ENCODE assay signal across 23 cellular contexts in the genomic region with DNA sequence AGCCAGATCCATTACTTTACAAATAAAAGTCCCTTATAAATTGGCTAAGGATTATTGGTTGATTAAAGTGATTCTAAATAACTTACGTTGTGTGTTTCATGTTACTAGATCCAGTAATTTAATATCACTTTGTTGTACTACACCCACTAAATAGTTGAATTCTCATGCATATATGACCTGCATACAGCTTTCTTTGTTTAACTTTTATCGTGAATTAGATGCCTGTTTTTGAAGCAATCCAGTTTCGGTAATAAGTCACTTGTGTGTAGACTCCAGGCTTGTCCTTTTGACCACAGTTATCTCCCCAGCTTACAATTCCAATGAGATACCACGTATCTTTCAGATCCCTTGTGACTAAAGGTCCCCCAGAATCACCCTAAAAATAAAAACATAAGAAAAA. TPM values are rescaled to one million over a fixed set of nuclear protein-coding genes. Genes with fewer than 3 reads are reported as not detected.
DNase-seq lines count a peak whose midpoint lies in the region; ATAC-seq, FAIRE-seq and TF ChIP-seq lines count a peak whose summit lies in the region.
"Had no signal": no experiment of that assay in that cellular context is flagged by ENCODE, and none has a peak within 500 bp of the region (broad histone marks: within the 10 kb centered on the region; RNA-seq: fewer than 3 reads in every experiment).

No MANE protein-coding gene starts in this region.

- H3K36me3 Mint-ChIP-seq in progenitor cell of endocrine pancreas (ENCODE audit: insufficient read depth) (peaks cover 3% of the 10 kb centered on the region), Calu3 (ENCODE audit: insufficient read depth, unreplicated experiment) (no peaks in the 10 kb centered on the region)
- H3K36me3 Mint-ChIP-seq: CD8-positive, alpha-beta T cell had no signal

- intact Hi-C loops in PC-3 (cut with micrococcal nuclease) (loop anchor here (2.0 kb wide), 1 partner anchor 164 kb away; no protein-coding TSS in a partner anchor), Calu3 (cut with micrococcal nuclease; ENCODE audit: unreplicated experiment) (loop anchor here (2.0 to 5.0 kb wide), 3 partner anchors 38 to 364 kb away; partner anchors contain the start of gene CENPC)

- no peaks in the 10 kb centered on the region for H4K20me1 ChIP-seq in PC-3 (ENCODE audit: low read length)
- H4K20me1 ChIP-seq: BLaER1 treated with 17β-estradiol and CSF1 and Interleukin-3, amounts not matched to agents 10 nM and 100 nM had no signal

- H3K27ac Mint-ChIP-seq in progenitor cell of endocrine pancreas (peak overlapping the region; percentile 79), Calu3 (ENCODE audit: unreplicated experiment) (no peak overlapping the region)
- H3K27ac Mint-ChIP-seq: B cell; CD8-positive, alpha-beta T cell had no signal

- H3K4me2 ChIP-seq in PC-3 (ENCODE audit: low read length), result 0 out of 2 replicates have a peak overlapping the region, but pooled peaks have one; percentile 10
- H3K4me2 ChIP-seq: BLaER1 treated with 17β-estradiol and CSF1 and Interleukin-3, amounts not matched to agents 10 nM and 100 nM had no signal

- H2AFZ ChIP-seq in PC-3 (ENCODE audit: low read length), result 0 out of 2 replicates have a peak overlapping the region, but pooled peaks have one; percentile 3

- H3K27ac ChIP-seq in HUES48 (ENCODE audit: low read depth, low read length) (peak overlapping the region; percentile 28), PC-3 (ENCODE audit: low read length) (no peak overlapping the region)
- H3K27ac ChIP-seq: BLaER1 treated with 17β-estradiol and CSF1 and Interleukin-3, amounts not matched to agents 10 nM and 100 nM had no signal

- no peaks in the 10 kb centered on the region for H3K4me1 ChIP-seq in HUES48 (ENCODE audit: control insufficient read depth, insufficient read depth, low read length)
- H3K4me1 ChIP-seq in PC-3 (ENCODE audit: insufficient read depth, low read length), result no peaks in the 10 kb centered on the region
- H3K4me1 ChIP-seq: BLaER1 treated with 17β-estradiol and CSF1 and Interleukin-3, amounts not matched to agents 10 nM and 100 nM had no signal

- no peaks in the 10 kb centered on the region for H3K79me2 ChIP-seq in PC-3 (ENCODE audit: low read length)

- H3F3A ChIP-seq in PC-3 (ENCODE audit: low read length, unreplicated experiment), result no peaks in the 10 kb centered on the region

- DNase-seq in D721Med (ENCODE audit: insufficient read length, low spot score) (no peak), PC-3 (no peak), progenitor cell of endocrine pancreas (ENCODE audit: low spot score, unreplicated experiment) (no peak), globus pallidus (ENCODE audit: low spot score) (no peak), Calu3 (no peak)
- DNase-seq: CD8-positive, alpha-beta T cell; COR-L47; DMS153; DMS79; GDM1; HCEC 1CT; IMR-90; KBM-7 had no signal

- BruUV-seq in PC-3 (replicated peaks; lab: Mats Ljungman, UMichigan), result no TSS peak
- no TSS peak for BruUV-seq in Calu3 (replicated peaks; lab: Mats Ljungman, UMichigan)

- H3K4me3 ChIP-seq in HUES48 (ENCODE audit: low read depth, low read length), result no peak overlapping the region
- no peak overlapping the region for H3K4me3 ChIP-seq in PC-3 (ENCODE audit: low read length)
- H3K4me3 ChIP-seq: BLaER1 treated with 17β-estradiol and CSF1 and Interleukin-3, amounts not matched to agents 10 nM and 100 nM had no signal

- H3K9me3 Mint-ChIP-seq in progenitor cell of endocrine pancreas (ENCODE audit: low read depth), result peaks cover 18% of the 10 kb centered on the region
- no peaks in the 10 kb centered on the region for H3K9me3 Mint-ChIP-seq in Calu3 (ENCODE audit: low read depth, unreplicated experiment)
- H3K9me3 Mint-ChIP-seq: CD8-positive, alpha-beta T cell had no signal

- H3K27me3 ChIP-seq in HUES48 (ENCODE audit: control insufficient read depth, insufficient read depth, low read length) (no peaks in the 10 kb centered on the region), PC-3 (ENCODE audit: low read length) (no peaks in the 10 kb centered on the region)
- H3K27me3 ChIP-seq: BLaER1 treated with 17β-estradiol and CSF1 and Interleukin-3, amounts not matched to agents 10 nM and 100 nM had no signal

- FAIRE-seq in D721Med (lab: Jason Lieb, UNC), result peak; percentile 51
- FAIRE-seq: GM12892, GM18507, H54 had no signal

- POLR2A ChIA-PET in PC-3 (lab: Charles Lee; ENCODE audit: unreplicated experiment), result interaction anchor here (0.5 kb wide), 1 partner anchor 10 kb away, joined by 3 read pairs; no protein-coding TSS in a partner anchor

- TF ChIP-seq CTCF in D721Med (IDR thresholded peaks at IDR 0.05; ENCODE audit: insufficient read depth, missing control alignments) (no peak), PC-3 (conservative IDR thresholded peaks at IDR 0.05; ENCODE audit: low read depth, low read length) (no peak), progenitor cell of endocrine pancreas (IDR thresholded peaks at IDR 0.05; ENCODE audit: unreplicated experiment) (no peak), Calu3 (IDR thresholded peaks at IDR 0.05; ENCODE audit: unreplicated experiment) (no peak)

- H3K9me3 ChIP-seq in HUES48 (ENCODE audit: control insufficient read depth, insufficient read depth, low read length) (no peaks in the 10 kb centered on the region), PC-3 (ENCODE audit: low read length) (no peaks in the 10 kb centered on the region)

- H3K9me2 ChIP-seq in PC-3 (replicated peaks; ENCODE audit: low read length), result no peaks in the 10 kb centered on the region

- H3K4me1 Mint-ChIP-seq in progenitor cell of endocrine pancreas (ENCODE audit: low read depth), result peaks cover 14% of the 10 kb centered on the region
- H3K4me1 Mint-ChIP-seq in Calu3 (ENCODE audit: low read depth, unreplicated experiment), result no peaks in the 10 kb centered on the region
- H3K4me1 Mint-ChIP-seq: B cell had no signal

- CTCF ChIA-PET in PC-3 (lab: Charles Lee), result interaction anchor here (0.5 to 0.6 kb wide), 3 partner anchors 25 to 59 kb away, joined by 3 read pairs; no protein-coding TSS in a partner anchor
- CTCF ChIA-PET in Calu3 (lab: Charles Lee), result no interaction called here

- ATAC-seq in PC-3 (no peak), GM18861 (IDR thresholded peaks at IDR 0.05; ENCODE audit: unreplicated experiment) (no peak)
- ATAC-seq: CD8-positive, alpha-beta T cell had no signal

- H3K27me3 Mint-ChIP-seq in progenitor cell of endocrine pancreas, result no peaks in the 10 kb centered on the region
- H3K27me3 Mint-ChIP-seq in Calu3 (ENCODE audit: unreplicated experiment), result no peaks in the 10 kb centered on the region

- H3K4me3 Mint-ChIP-seq in progenitor cell of endocrine pancreas (ENCODE audit: low read depth) (no peak overlapping the region), Calu3 (ENCODE audit: low read depth, unreplicated experiment) (no peak overlapping the region)
- H3K4me3 Mint-ChIP-seq: B cell; CD8-positive, alpha-beta T cell had no signal

- H3K9ac ChIP-seq in HUES48 (ENCODE audit: low read depth, low read length) (no peak overlapping the region), PC-3 (ENCODE audit: low read length) (no peak overlapping the region)
- H3K9ac ChIP-seq: BLaER1 treated with 17β-estradiol and CSF1 and Interleukin-3, amounts not matched to agents 10 nM and 100 nM had no signal

- no peaks in the 10 kb centered on the region for H3K36me3 ChIP-seq in HUES48 (ENCODE audit: control insufficient read depth, insufficient read depth, low read length)
- no peaks in the 10 kb centered on the region for H3K36me3 ChIP-seq in PC-3 (ENCODE audit: low read depth, low read length)
- H3K36me3 ChIP-seq: BLaER1 treated with 17β-estradiol and CSF1 and Interleukin-3, amounts not matched to agents 10 nM and 100 nM had no signal

RNA-seq across cellular contexts. Expression of gene TMPRSS11D, which starts 27.3 kb away (rescaled TPM):
- not detected in 2 replicates for total RNA-seq in PC-3 (2014; rRNA removed)
- total RNA-seq in progenitor cell of endocrine pancreas, result not detected in 2 replicates
- total RNA-seq in Calu3 (2022), result not detected in 2 replicates
- total RNA-seq: A172; B cell; CD8-positive, alpha-beta T cell; Daoy; HT-29; IMR-90 had no signal

RNA-seq across cellular contexts. Expression of gene TMPRSS11A, which starts 52.2 kb away (rescaled TPM):
- not detected in 2 replicates for total RNA-seq in PC-3 (2014; rRNA removed)
- total RNA-seq in progenitor cell of endocrine pancreas, result not detected in 2 replicates
- total RNA-seq in Calu3 (2022), result not detected in 2 replicates
- total RNA-seq: A172; B cell; CD8-positive, alpha-beta T cell; Daoy; HT-29; IMR-90 had no signal
